Comparison of ENCODE assay signal across 1 cellular context in genomic region chr15:33810083-33810595, GRCh38.
TF ChIP-seq lines count a peak whose summit lies in the region.

No MANE protein-coding gene starts in this region.

TF ChIP-seq in GM23338, 12 proteins besides CTCF, POLR2A, EP300 and RAD21 (continued from another document):
- TF ChIP-seq ZNF462 (CRISPR knock-in tag; IDR thresholded peaks at IDR 0.05) = no peak
- TF ChIP-seq REST (IDR thresholded peaks at IDR 0.05; ENCODE audit: unreplicated experiment) = no peak
- no peak for TF ChIP-seq NANOG (IDR thresholded peaks at IDR 0.05; ENCODE audit: borderline replicate concordance)
- no peak for TF ChIP-seq EZH2phosphoT487 (IDR thresholded peaks at IDR 0.05; ENCODE audit: unreplicated experiment)
- TF ChIP-seq CREB1 (CRISPR knock-in tag; IDR thresholded peaks at IDR 0.05; ENCODE audit: low read depth) = no peak
- TF ChIP-seq ZNF114 (CRISPR knock-in tag; IDR thresholded peaks at IDR 0.05) = no peak
- no peak for TF ChIP-seq JUNB (IDR thresholded peaks at IDR 0.05; ENCODE audit: unreplicated experiment)
- no peak for TF ChIP-seq ETS1 (IDR thresholded peaks at IDR 0.05)
- TF ChIP-seq ZNF331 (CRISPR knock-in tag; IDR thresholded peaks at IDR 0.05; ENCODE audit: low read depth) = no peak
TF ChIP-seq in GM23338: peak in this region for 0.
